Comparison of ENCODE assay signal across 33 cellular contexts in genomic region chr2:206063635-206064034, GRCh38.
"Had no signal": no experiment of that assay in that cellular context is flagged by ENCODE, and none has a peak within 500 bp of the region (broad histone marks: within the 10 kb centered on the region; RNA-seq: fewer than 3 reads in every experiment).

No MANE protein-coding gene starts in this region.

- H3K27me3 Mint-ChIP-seq: activated CD4-positive, alpha-beta memory T cell treated with anti-CD3 and anti-CD28 coated beads for 36 hours; activated naive CD8-positive, alpha-beta T cell treated with anti-CD3 and anti-CD28 coated beads, Interleukin-2, amount 50 U/mL, for 24 hours; naive thymus-derived CD4-positive, alpha-beta T cell; stimulated activated naive B cell treated with anti-CD40 and anti-IgM and Interleukin-4, amounts not matched to agents 10 μg/mL and 1 μg/mL and 100 μg/mL, for 72 hours had no signal

- ATAC-seq: activated naive CD8-positive, alpha-beta T cell treated with anti-CD3 and anti-CD28 coated beads, Interleukin-2, amount 50 U/mL, for 24 hours; heart left ventricle; left colon; pancreas; sciatic nerve had no signal

- H3K9me3 Mint-ChIP-seq: activated CD4-positive, alpha-beta memory T cell treated with anti-CD3 and anti-CD28 coated beads for 36 hours; immature natural killer cell; neural crest cell; stimulated activated naive B cell treated with anti-CD40 and anti-IgM and Interleukin-4, amounts not matched to agents 10 μg/mL and 1 μg/mL and 100 μg/mL, for 72 hours had no signal

- H3K27me3 ChIP-seq: esophagus muscularis mucosa, foreskin keratinocyte, heart left ventricle, pancreas, stomach, thyroid gland, upper lobe of left lung, vagina had no signal

- H3K27ac ChIP-seq: esophagus muscularis mucosa, foreskin keratinocyte, heart left ventricle, pancreas, prostate gland, skin epidermis, stomach, thyroid gland, upper lobe of left lung, vagina had no signal

- H3K27ac Mint-ChIP-seq: activated CD4-positive, alpha-beta memory T cell treated with anti-CD3 and anti-CD28 coated beads for 36 hours; activated naive CD8-positive, alpha-beta T cell treated with anti-CD3 and anti-CD28 coated beads, Interleukin-2, amount 50 U/mL, for 24 hours; stimulated activated naive B cell treated with anti-CD40 and anti-IgM and Interleukin-4, amounts not matched to agents 10 μg/mL and 1 μg/mL and 100 μg/mL, for 72 hours had no signal

- H3K9me3 ChIP-seq: esophagus muscularis mucosa, pancreas, prostate gland, stomach, thyroid gland, upper lobe of left lung, vagina had no signal

- H3K4me3 Mint-ChIP-seq: activated CD4-positive, alpha-beta memory T cell treated with anti-CD3 and anti-CD28 coated beads for 36 hours; activated naive CD8-positive, alpha-beta T cell treated with anti-CD3 and anti-CD28 coated beads, Interleukin-2, amount 50 U/mL, for 24 hours; immature natural killer cell; naive thymus-derived CD4-positive, alpha-beta T cell; neural crest cell; stimulated activated naive B cell treated with anti-CD40 and anti-IgM and Interleukin-4, amounts not matched to agents 10 μg/mL and 1 μg/mL and 100 μg/mL, for 72 hours had no signal

- DNase-seq: activated CD4-positive, alpha-beta memory T cell treated with anti-CD3 and anti-CD28 coated beads for 36 hours; activated CD4-positive, alpha-beta T cell treated with anti-CD3 and anti-CD28 coated beads for 48 hours; activated effector memory CD4-positive, alpha-beta T cell treated with Interleukin-2 at 50 U/mL for 16 hours; activated naive CD4-positive, alpha-beta T cell treated with Interleukin-2 at 50 U/mL for 16 hours; activated naive CD8-positive, alpha-beta T cell treated with anti-CD3 and anti-CD28 coated beads, Interleukin-2, amount 50 U/mL, for 24 hours; activated T-cell treated with anti-CD3 and anti-CD28 coated beads, Interleukin-2, amount 50 U/mL, for 48 hours; amygdala; caudate nucleus; foreskin keratinocyte; heart left ventricle; hypothalamus; immature natural killer cell; kidney; left colon; mammary epithelial cell; midbrain; naive thymus-derived CD4-positive, alpha-beta T cell; nucleus accumbens; pancreas; retina; stimulated activated CD4-positive, alpha-beta T cell treated with anti-CD3 and anti-CD28 coated beads, Interleukin-12 subunit alpha, Interleukin-12 subunit beta, amount 100 ng/mL, for 4 hours; stimulated activated CD4-positive, alpha-beta T cell treated with anti-CD3 and anti-CD28 coated beads, Interleukin-4, amount 100 ng/mL, for 24 hours; stimulated activated naive B cell treated with anti-CD40 and anti-IgM and Interleukin-4, amounts not matched to agents 10 μg/mL and 1 μg/mL and 100 μg/mL, for 72 hours; stomach; T-helper 2 cell; thyroid gland; upper lobe of left lung had no signal
